In genomic region chr5:115816226-115817042, GRCh38 we compare ENCODE assay signal across 8 cellular contexts. TPM values are rescaled to one million over a fixed set of nuclear protein-coding genes. Genes with fewer than 3 reads are reported as not detected.
DNase-seq lines count a peak whose midpoint lies in the region; ATAC-seq and TF ChIP-seq lines count a peak whose summit lies in the region.

TSS of gene CDO1 (minus strand) at chr5:115816659. CDS start at chr5:115816397, 262 bp downstream.

- peak within 1 kb of the TSS; percentile 69 for H3K4me3 Mint-ChIP-seq in activated CD4-positive, alpha-beta T cell treated with anti-CD3 and anti-CD28 coated beads for 36 hours
- H3K4me3 Mint-ChIP-seq in T-helper 17 cell = peak within 1 kb of the TSS; percentile 83

- no peaks in the 10 kb centered on the region for H3K9me3 ChIP-seq in T-helper 17 cell (ENCODE audit: control insufficient read depth, low read length, poor library complexity, severe bottlenecking)

- peak within 1 kb of the TSS; percentile 71 for H3K4me3 ChIP-seq in kidney epithelial cell (ENCODE audit: low read depth, low read length)
- peak within 1 kb of the TSS; percentile 19 to 42 (median 27) for H3K4me3 ChIP-seq in skin epidermis

- peaks cover 64% of the 10 kb centered on the region for H3K27me3 Mint-ChIP-seq in activated CD4-positive, alpha-beta T cell treated with anti-CD3 and anti-CD28 coated beads for 36 hours
- H3K27me3 Mint-ChIP-seq in T-helper 17 cell = peaks cover 78% of the 10 kb centered on the region

- peak; percentile 59 for DNase-seq in activated CD4-positive, alpha-beta T cell treated with anti-CD3 and anti-CD28 coated beads for 36 hours
- no peak for DNase-seq in activated CD4-positive, alpha-beta T cell treated with anti-CD3 and anti-CD28 coated beads, Interleukin-2, amount 50 U/mL, for 4 hours
- DNase-seq in T-helper 17 cell (no peak), dedifferentiated amniotic fluid mesenchymal stem cell (ENCODE audit: extremely low spot score) (peak; percentile 43), kidney epithelial cell (ENCODE audit: low read depth) (no peak)

- H3K36me3 Mint-ChIP-seq in activated CD4-positive, alpha-beta T cell treated with anti-CD3 and anti-CD28 coated beads for 36 hours (ENCODE audit: low read depth) = no peaks in the 10 kb centered on the region
- H3K36me3 Mint-ChIP-seq in T-helper 17 cell (ENCODE audit: low read depth) = peaks cover 3% of the 10 kb centered on the region

- CTCF ChIA-PET in activated CD4-positive, alpha-beta T cell treated with anti-CD3 and anti-CD28 coated beads for 36 hours (lab: Charles Lee) = interaction anchor here (0.8 kb wide), 1 partner anchor 15 kb away, joined by 6 read pairs; no protein-coding TSS in a partner anchor

- no peaks in the 10 kb centered on the region for H3K9me3 Mint-ChIP-seq in activated CD4-positive, alpha-beta T cell treated with anti-CD3 and anti-CD28 coated beads for 36 hours (ENCODE audit: low read depth)

- peaks cover 19% of the 10 kb centered on the region for H3K4me1 Mint-ChIP-seq in activated CD4-positive, alpha-beta T cell treated with anti-CD3 and anti-CD28 coated beads for 36 hours
- peaks cover 15% of the 10 kb centered on the region for H3K4me1 Mint-ChIP-seq in T-helper 17 cell

- POLR2A ChIA-PET in activated CD4-positive, alpha-beta T cell treated with anti-CD3 and anti-CD28 coated beads for 36 hours (lab: Charles Lee) = no interaction called here

- H3K36me3 ChIP-seq in kidney epithelial cell (ENCODE audit: control insufficient read depth, insufficient read depth, low read length) = no peaks in the 10 kb centered on the region

- peak; percentile 80 for ATAC-seq in activated CD4-positive, alpha-beta T cell treated with anti-CD3 and anti-CD28 coated beads for 36 hours
- ATAC-seq in T-helper 17 cell (peak; percentile 62), GM21390 (IDR thresholded peaks at IDR 0.05; ENCODE audit: unreplicated experiment) (no peak), HG02884 (IDR thresholded peaks at IDR 0.05; ENCODE audit: unreplicated experiment) (no peak)

- peaks cover 14% of the 10 kb centered on the region for H3K27me3 ChIP-seq in kidney epithelial cell (ENCODE audit: control insufficient read depth, insufficient read depth, low read length)

- peak within 1 kb of the TSS in 10 of 21 experiments; percentile 42 to 84 (median 74) for H3K27ac ChIP-seq in skin epidermis

- no peak for TF ChIP-seq CTCF in kidney epithelial cell (IDR thresholded peaks at IDR 0.05; ENCODE audit: insufficient read depth, low read length, poor library complexity, severe bottlenecking)

- intact Hi-C loops in activated CD4-positive, alpha-beta T cell treated with anti-CD3 and anti-CD28 coated beads for 36 hours (cut with DNase I, micrococcal nuclease) = loop anchor here in 1 of 2 experiments (10.0 kb wide), 1 partner anchor 758 kb away; the partner anchor contains the start of gene SEMA6A

- H3K27ac Mint-ChIP-seq in activated CD4-positive, alpha-beta T cell treated with anti-CD3 and anti-CD28 coated beads for 36 hours = peak within 1 kb of the TSS; percentile 7
- no peak within 1 kb of the TSS for H3K27ac Mint-ChIP-seq in T-helper 17 cell

RNA-seq across cellular contexts. Expression of gene CDO1, which starts in this region (rescaled TPM):
- under 1 TPM; 0.16 to 0.55 TPM for total RNA-seq in activated CD4-positive, alpha-beta T cell treated with anti-CD3 and anti-CD28 coated beads for 36 hours
- total RNA-seq in T-helper 17 cell (not detected), kidney epithelial cell (9.7 and 11.7 TPM in 2 replicates)

Comparison
In these comparisons a context has a peak if more than half of its experiments do, and no peak if none do; other contexts are left out.
1. Peak in DNase-seq and ATAC-seq in activated CD4-positive, alpha-beta T cell treated with anti-CD3 and anti-CD28 coated beads for 36 hours; RNA of the gene not detected or under 1 TPM.
2. Peak in ATAC-seq in T-helper 17 cell; RNA of the gene not detected or under 1 TPM.